8 cellular contexts compared by ENCODE assay signal in the genomic region with DNA sequence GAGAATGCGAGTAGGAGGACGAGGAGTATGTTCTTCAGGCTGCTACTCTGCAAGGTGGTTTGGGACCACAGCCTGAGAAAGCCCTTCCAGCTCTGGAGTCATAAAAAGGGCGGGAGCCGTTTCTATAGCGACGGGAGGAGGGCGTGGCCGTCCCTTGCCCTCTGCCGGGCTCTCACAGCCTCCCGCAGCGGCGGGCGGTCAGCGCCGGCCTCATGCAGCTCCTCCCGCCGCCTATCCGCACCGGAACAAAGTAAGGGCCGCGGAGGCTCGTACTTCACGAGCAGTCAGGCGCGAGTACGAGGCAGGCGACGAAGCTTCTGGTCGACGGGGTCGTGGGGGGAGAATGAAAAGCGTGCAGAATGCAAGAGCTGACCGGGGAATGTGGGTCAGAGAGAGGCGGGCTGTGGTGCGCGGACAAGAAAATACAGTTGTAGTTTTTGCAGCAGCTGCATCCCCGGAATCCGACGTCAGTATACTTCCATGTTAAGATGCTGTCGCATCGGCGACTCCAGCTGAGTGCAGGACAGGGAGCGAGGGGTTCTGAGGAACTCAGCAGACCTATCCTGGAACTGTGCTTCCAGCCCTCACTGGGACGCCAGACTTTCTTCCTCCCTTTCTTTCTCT. TPM values are rescaled to one million over a fixed set of nuclear protein-coding genes. Genes with fewer than 3 reads are reported as not detected.
DNase-seq lines count a peak whose midpoint lies in the region; ATAC-seq, FAIRE-seq and TF ChIP-seq lines count a peak whose summit lies in the region.

A gene with protein sequence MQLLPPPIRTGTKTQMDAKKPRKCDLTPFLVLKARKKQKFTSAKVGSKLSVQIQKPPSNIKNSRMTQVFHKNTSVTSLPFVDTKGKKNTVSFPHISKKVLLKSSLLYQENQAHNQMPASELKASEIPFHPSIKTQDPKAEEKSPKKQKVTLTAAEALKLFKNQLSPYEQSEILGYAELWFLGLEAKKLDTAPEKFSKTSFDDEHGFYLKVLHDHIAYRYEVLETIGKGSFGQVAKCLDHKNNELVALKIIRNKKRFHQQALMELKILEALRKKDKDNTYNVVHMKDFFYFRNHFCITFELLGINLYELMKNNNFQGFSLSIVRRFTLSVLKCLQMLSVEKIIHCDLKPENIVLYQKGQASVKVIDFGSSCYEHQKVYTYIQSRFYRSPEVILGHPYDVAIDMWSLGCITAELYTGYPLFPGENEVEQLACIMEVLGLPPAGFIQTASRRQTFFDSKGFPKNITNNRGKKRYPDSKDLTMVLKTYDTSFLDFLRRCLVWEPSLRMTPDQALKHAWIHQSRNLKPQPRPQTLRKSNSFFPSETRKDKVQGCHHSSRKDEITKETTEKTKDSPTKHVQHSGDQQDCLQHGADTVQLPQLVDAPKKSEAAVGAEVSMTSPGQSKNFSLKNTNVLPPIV (plus strand): TSS at position 175 of the 624 bp plus-strand sequence. CDS start 38 bp downstream, at position 213.

- FAIRE-seq in H1 (lab: Jason Lieb, UNC) = peak; percentile 90

- intact Hi-C loops in T-helper 2 cell treated with Interferon-gamma antibody and Interleukin-4, amounts not matched to agents 100 ng/mL and 5 ng/mL, for 36 hours (cut with micrococcal nuclease) = no loop called here
- intact Hi-C loops in PC-9 (cut with micrococcal nuclease; ENCODE audit: unreplicated experiment) = no loop called here

- H3K9ac ChIP-seq in H1 (replicated peaks in 1 of 4; ENCODE audit: extremely low read depth in 1 of 4, low read depth in 3 of 4, low read length in 3 of 4) = peak within 1 kb of the TSS; percentile 51 to 80 (median 76)

- peak within 1 kb of the TSS; percentile 56; the same call in 1 of the 2 replicates for H2AK5ac ChIP-seq in H1 (ENCODE audit: low read depth, low read length)

- H4K91ac ChIP-seq in H1 (replicated peaks; ENCODE audit: insufficient read length, low read length) = peak within 1 kb of the TSS; percentile 39

- H2BK15ac ChIP-seq in H1 (ENCODE audit: low read length) = peak within 1 kb of the TSS; percentile 31; the same call in 1 of the 2 replicates

- H3K4me3 ChIP-seq in PC-9 (no peak within 1 kb of the TSS), H1 (ENCODE audit: extremely low read depth in 1 of 4, insufficient read depth in 2 of 4, low read depth in 3 of 4, low read length in 4 of 4) (peak within 1 kb of the TSS; percentile 21 to 56 (median 44); a peak in 7 of 8 replicates)

- POLR2A ChIA-PET in PC-9 (lab: Charles Lee; ENCODE audit: unreplicated experiment) (no interaction called here), H1 (lab: Charles Lee; ENCODE audit: partially characterized antibody) (interaction anchor here (0.8 to 2.6 kb wide), 11 partner anchors 9 to 248 kb away, joined by 3 to 10 read pairs (median 4); a partner anchor contains a TSS)

- no peaks in the 10 kb centered on the region for H3K9me3 ChIP-seq in PC-9 (ENCODE audit: insufficient read depth, low read depth)
- no peaks in the 10 kb centered on the region for H3K9me3 ChIP-seq in H1 (ENCODE audit: insufficient read depth in 2 of 2, low read depth in 1 of 2, low read length in 1 of 2)

- no peak within 1 kb of the TSS for H3K4ac ChIP-seq in H1 (replicated peaks; ENCODE audit: insufficient read length, low read depth, low read length)

- TF ChIP-seq POLR2A in H1 (IDR thresholded peaks at IDR 0.05; ENCODE audit: control extremely low read depth in 1 of 2, low read depth in 2 of 2, low read length in 2 of 2) = peak in 1 of 2 experiments; percentile 88; a peak in 2 of 3 replicates

- H3K27ac ChIP-seq in PC-9 = no peak within 1 kb of the TSS
- H3K27ac ChIP-seq in H1 (ENCODE audit: low read depth, low read length) = no peak within 1 kb of the TSS

- H3K79me1 ChIP-seq in H1 (ENCODE audit: low read depth, low read length) = no peaks in the 10 kb centered on the region

- WGBS in H1 (ENCODE audit: extremely low coverage in 1 of 2, insufficient coverage in 1 of 2, insufficient read length in 1 of 2, insufficient replicate concordance in 2 of 2, low coverage in 1 of 2, low lambda C conversion rate in 2 of 2, missing lambda C conversion rate in 1 of 2), 2 experiments = 5% methylated on average over 38 of the region's 44 CpGs; no CpG with 5 or more reads in 1 of the 2 experiments

- CTCF ChIA-PET in PC-9 (lab: Charles Lee) (no interaction called here), H1 (lab: Charles Lee; ENCODE audit: partially characterized antibody) (interaction anchor here (0.6 to 1.8 kb wide), 6 partner anchors 18 to 298 kb away, joined by 3 to 4 read pairs (median 4); no protein-coding TSS in a partner anchor)

- H2BK12ac ChIP-seq in H1 (ENCODE audit: low read depth, low read length) = peak within 1 kb of the TSS; percentile 82

- H4K20me1 ChIP-seq in PC-9 (ENCODE audit: insufficient read depth) (no peaks in the 10 kb centered on the region), H1 (replicated peaks in 1 of 2; ENCODE audit: control insufficient read depth in 1 of 2, insufficient read depth in 2 of 2, low read length in 2 of 2) (no peaks in the 10 kb centered on the region)

- H3K36me3 ChIP-seq in PC-9 (ENCODE audit: low read depth) (no peaks in the 10 kb centered on the region), H1 (ENCODE audit: control insufficient read depth in 2 of 4, insufficient read depth in 4 of 4, low read length in 3 of 4) (peaks cover 2 to 18% (median 7%) of the 10 kb centered on the region in 4 experiments; a peak in 7 of 8 replicates)

- H4K5ac ChIP-seq in H1 (ENCODE audit: insufficient read length, low read depth, low read length) = no peak within 1 kb of the TSS

- TF ChIP-seq EP300 in H1 (IDR thresholded peaks at IDR 0.05; ENCODE audit: borderline replicate concordance in 1 of 2, low read depth in 2 of 2, low read length in 2 of 2) = peak in 1 of 2 experiments; percentile 61; a peak in 1 of 3 replicates

- peak within 1 kb of the TSS; percentile 87 for H3K18ac ChIP-seq in H1 (ENCODE audit: extremely low read depth, low read length)

- H2BK20ac ChIP-seq in H1 (ENCODE audit: low read length) = no peak within 1 kb of the TSS

- H3K27me3 ChIP-seq in PC-9 (ENCODE audit: insufficient read depth, low read depth) = no peaks in the 10 kb centered on the region
- H3K27me3 ChIP-seq in H1 (replicated peaks in 1 of 4; ENCODE audit: control insufficient read depth in 3 of 4, extremely low read depth in 1 of 4, insufficient read depth in 3 of 4, low read length in 3 of 4) = peaks cover 1 to 15% (median 14%) of the 10 kb centered on the region in 4 experiments

- no peak within 1 kb of the TSS for H2BK5ac ChIP-seq in H1 (ENCODE audit: low read depth, low read length)

- peak; percentile 100 for ATAC-seq in left lobe of liver

- no peak for TF ChIP-seq CTCF in PC-9 (conservative IDR thresholded peaks at IDR 0.05)
- TF ChIP-seq CTCF in H1 (IDR thresholded peaks at IDR 0.05; ENCODE audit: control extremely low read depth in 1 of 3, insufficient read depth in 1 of 3, low read depth in 1 of 3, low read length in 3 of 3) = no peak

- H3K79me2 ChIP-seq in PC-9 (ENCODE audit: low read depth) (no peaks in the 10 kb centered on the region), H1 (ENCODE audit: control insufficient read depth in 1 of 2, insufficient read depth in 2 of 2, low read length in 2 of 2) (no peaks in the 10 kb centered on the region)

- peak in 1 of 2 experiments; percentile 20; a peak in 1 of 4 replicates for TF ChIP-seq RAD21 in H1 (IDR thresholded peaks at IDR 0.05 in 1 of 2, conservative IDR thresholded peaks at IDR 0.05 in 1 of 2; ENCODE audit: low read depth in 2 of 2, low read length in 2 of 2)

- H2BK120ac ChIP-seq in H1 (replicated peaks; ENCODE audit: low read depth, low read length) = peak within 1 kb of the TSS; percentile 39

- H4K8ac ChIP-seq in H1 (ENCODE audit: extremely low read depth, insufficient read depth, low read length) = peak within 1 kb of the TSS; percentile 99; the same call in 1 of the 2 replicates

- no peak within 1 kb of the TSS for H3K23ac ChIP-seq in H1 (ENCODE audit: insufficient read length)

- no peaks in the 10 kb centered on the region for H3F3A ChIP-seq in PC-9 (ENCODE audit: insufficient read depth, low read depth)

- peak within 1 kb of the TSS; percentile 42 for H3K56ac ChIP-seq in H1 (replicated peaks; ENCODE audit: insufficient read length, low read depth, low read length)

- BruUV-seq in PC-9 (replicated peaks; lab: Mats Ljungman, UMichigan) = no TSS peak

- no peaks in the 10 kb centered on the region for H3K9me2 ChIP-seq in PC-9 (ENCODE audit: insufficient read depth)

- no peaks in the 10 kb centered on the region for H3K4me1 ChIP-seq in PC-9 (replicated peaks; ENCODE audit: insufficient read depth)
- H3K4me1 ChIP-seq in H1 (replicated peaks in 1 of 4; ENCODE audit: control insufficient read depth in 3 of 4, insufficient read depth in 4 of 4, low read length in 3 of 4) = peaks cover 2 to 6% (median 4%) of the 10 kb centered on the region in 4 experiments

- H2AFZ ChIP-seq in PC-9 = no peak within 1 kb of the TSS
- H2AFZ ChIP-seq in H1 (ENCODE audit: low read length) = peak within 1 kb of the TSS; percentile 92

- DNase-seq in T-helper 2 cell (no peak), PC-9 (no peak), H1 (ENCODE audit: low read depth in 1 of 2, low spot score in 2 of 2) (peak; percentile 72 to 93), left lobe of liver (ENCODE audit: low spot score) (peak; percentile 80), AML-193 (lab: John Stamatoyannopoulos, UW) (no peak)
- peak; percentile 41 for DNase-seq in stimulated activated CD8-positive, alpha-beta memory T cell treated with anti-CD3 and anti-CD28 coated beads, Interleukin-4, amount 100 ng/mL, for 48 hours
- DNase-seq in effector CD4-positive, alpha-beta T cell = no peak

- H3K23me2 ChIP-seq in H1 (ENCODE audit: low read depth, low read length) = peaks cover 4% of the 10 kb centered on the region; the same call in 1 of the 2 replicates

- H3K4me2 ChIP-seq in PC-9 = no peak within 1 kb of the TSS
- H3K4me2 ChIP-seq in H1 (ENCODE audit: insufficient read depth in 1 of 2, low read depth in 2 of 2, low read length in 2 of 2) = peak within 1 kb of the TSS; percentile 72 to 74

- no peak within 1 kb of the TSS for H3K14ac ChIP-seq in H1 (ENCODE audit: insufficient read length)

TF ChIP-seq in H1, 55 proteins besides CTCF, POLR2A, EP300 and RAD21 (continues in another document):
- TF ChIP-seq KDM1A (IDR thresholded peaks at IDR 0.05; ENCODE audit: borderline replicate concordance, low read length) (0 out of 2 replicates have a peak, but pooled peaks have one; percentile 38), SIRT6 (IDR thresholded peaks at IDR 0.05; ENCODE audit: low read length) (no peak)

RNA-seq across cellular contexts. Expression of the gene that starts here (rescaled TPM):
- 25.2 and 27.6 TPM in 2 replicates for total RNA-seq in T-helper 2 cell treated with Interferon-gamma antibody and Interleukin-4, amounts not matched to agents 100 ng/mL and 5 ng/mL, for 36 hours
- total RNA-seq in PC-9 (2021) (31.7 and 41.8 TPM in 2 replicates), left lobe of liver (8.7 TPM)
- total RNA-seq in H1 (2021; fragmentation: NEBNext Ultra II Directional; extraction: Animal tissue kit (Norgen Biotek cat#: 25700)) = 9.7 and 10.5 TPM in 2 replicates
- 8.7 and 11.4 TPM in 2 replicates for polyA plus RNA-seq in H1 (2011; rRNA removed)
- 11.9 TPM for polyA plus RNA-seq in H1 (2011; cell fraction: cytosol; rRNA removed)
- polyA plus RNA-seq in H1 (2011; cell fraction: nucleus; rRNA removed) = 20.7 TPM
- 8.6 to 14.4 TPM (median 11.5 TPM) in 4 replicates for polyA plus RNA-seq in H1 (2012, experiment 1 of 2)
- 9.6 TPM for polyA plus RNA-seq in H1 (2012, experiment 2 of 2)
- polyA plus RNA-seq in H1 (2013, experiment 1 of 2) = 9.1 TPM
- 8.0 TPM for polyA plus RNA-seq in H1 (2013, experiment 2 of 2)
- 8.1 and 10.9 TPM in 2 replicates for polyA minus RNA-seq in H1 (2011; rRNA and poly(A)+ RNA removed)
- polyA minus RNA-seq in H1 (2011; cell fraction: cytosol; rRNA and poly(A)+ RNA removed) = 4.9 TPM
- 11.4 TPM for polyA minus RNA-seq in H1 (2011; cell fraction: nucleus; rRNA and poly(A)+ RNA removed)

Comparison
In these comparisons a context has a peak if more than half of its experiments do, and no peak if none do; other contexts are left out.
1. DNase-seq: peak in H1 (2 of 2), left lobe of liver (single experiment) and stimulated activated CD8-positive, alpha-beta memory T cell treated with anti-CD3 and anti-CD28 coated beads, Interleukin-4, amount 100 ng/mL, for 48 hours (single experiment); none in T-helper 2 cell (0 of 5), PC-9 (0 of 2), effector CD4-positive, alpha-beta T cell (single experiment) and AML-193 (0 of 2).